In the genomic region with DNA sequence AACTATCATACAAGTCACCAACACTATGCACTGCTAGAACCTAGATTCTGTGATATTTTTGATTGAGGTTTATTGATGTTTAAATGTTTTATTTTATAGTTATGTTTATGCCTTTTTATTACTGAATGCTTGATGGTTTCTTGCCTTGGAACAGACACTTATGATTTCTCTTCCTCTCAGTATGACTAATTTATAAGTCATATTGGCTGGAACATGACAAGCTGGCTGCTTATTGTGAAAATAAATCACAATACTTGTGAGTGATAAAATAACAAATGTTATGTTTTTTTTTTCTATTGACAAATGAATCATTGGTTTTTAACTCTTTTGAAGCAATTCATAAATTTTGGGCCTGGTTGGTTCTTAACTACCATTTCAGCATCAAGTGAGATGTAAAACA, we compare ENCODE assay signal across 16 cellular contexts.
DNase-seq lines count a peak whose midpoint lies in the region; ATAC-seq and TF ChIP-seq lines count a peak whose summit lies in the region.
"Had no signal": no experiment of that assay in that cellular context is flagged by ENCODE, and none has a peak within 500 bp of the region (broad histone marks: within the 10 kb centered on the region; RNA-seq: fewer than 3 reads in every experiment).

No MANE protein-coding gene starts in this region.

- no peaks in the 10 kb centered on the region for H3K36me3 ChIP-seq in IMR-90 (ENCODE audit: control insufficient read depth, insufficient read depth, low read length)
- no peaks in the 10 kb centered on the region for H3K36me3 ChIP-seq in skeletal muscle satellite cell (ENCODE audit: insufficient read depth, low read length)
- H3K36me3 ChIP-seq: BLaER1, HAP-1 had no signal

- H4K8ac ChIP-seq in IMR-90 (ENCODE audit: low read depth in 2 of 2, low read length in 2 of 2) = no peak overlapping the region

- no peak overlapping the region for H4K5ac ChIP-seq in IMR-90 (ENCODE audit: low read depth, low read length)

- TF ChIP-seq RAD21 in IMR-90 (IDR thresholded peaks at IDR 0.05; ENCODE audit: low read length) = no peak

- H3K4me3 ChIP-seq in IMR-90 (ENCODE audit: insufficient read depth, low read depth, low read length) (no peak overlapping the region), choroid plexus epithelial cell (ENCODE audit: low read depth, low read length) (no peak overlapping the region), skeletal muscle satellite cell (ENCODE audit: low read length) (no peak overlapping the region)
- H3K4me3 ChIP-seq: BLaER1, HAP-1 had no signal

- ATAC-seq in IMR-90 (ENCODE audit: low read depth) (no peak), GM19351 (IDR thresholded peaks at IDR 0.05; ENCODE audit: unreplicated experiment) (no peak)
- ATAC-seq: HepG2 had no signal

- no peaks in the 10 kb centered on the region for H3K27me3 ChIP-seq in IMR-90 (ENCODE audit: control insufficient read depth, insufficient read depth, low read length)
- H3K27me3 ChIP-seq in skeletal muscle satellite cell (ENCODE audit: control insufficient read depth, insufficient read depth, low read length) = no peaks in the 10 kb centered on the region
- H3K27me3 ChIP-seq: BLaER1 had no signal

- DNase-seq in IMR-90 (peak; percentile 6), RKO (ENCODE audit: low spot score) (peak; percentile 14), choroid plexus epithelial cell (ENCODE audit: low read depth) (peak; percentile 27), osteocyte (ENCODE audit: extremely low spot score, unreplicated experiment) (no peak)
- DNase-seq in activated CD8-positive, alpha-beta memory T cell treated with anti-CD3 and anti-CD28 coated beads, Interleukin-2, amount 50 U/mL, for 4 hours = no peak
- DNase-seq: 8988T; AML-193; Caco-2; CD8-positive, alpha-beta memory T cell; DND-41; GDM1 had no signal

- H3K36me3 Mint-ChIP-seq in osteocyte (ENCODE audit: unreplicated experiment) = no peaks in the 10 kb centered on the region
- H3K36me3 Mint-ChIP-seq: CD8-positive, alpha-beta memory T cell had no signal

- TF ChIP-seq POLR2A in IMR-90 (IDR thresholded peaks at IDR 0.05; ENCODE audit: low read depth, low read length) = no peak

- intact Hi-C loops in IMR-90 (cut with micrococcal nuclease) = no loop called here

- H2BK20ac ChIP-seq in IMR-90 (ENCODE audit: low read depth, low read length) = no peak overlapping the region

- no peak overlapping the region for H3K23ac ChIP-seq in IMR-90 (ENCODE audit: low read depth, low read length)

- H2AK5ac ChIP-seq in IMR-90 (ENCODE audit: low read depth, low read length) = no peak overlapping the region

- H3K9me3 ChIP-seq in IMR-90 (ENCODE audit: control insufficient read depth, insufficient read depth, low read length) (no peaks in the 10 kb centered on the region), skeletal muscle satellite cell (replicated peaks; ENCODE audit: low read length) (no peaks in the 10 kb centered on the region)
- H3K9me3 ChIP-seq: BLaER1, Caco-2, HAP-1 had no signal

- H3K4me1 Mint-ChIP-seq in osteocyte (ENCODE audit: unreplicated experiment) = no peaks in the 10 kb centered on the region
- H3K4me1 Mint-ChIP-seq: CD8-positive, alpha-beta memory T cell had no signal

- no TSS peak for BruUV-seq in IMR-90 (replicated peaks; lab: Mats Ljungman, UMichigan)

- no peak overlapping the region for H3K27ac ChIP-seq in IMR-90 (ENCODE audit: insufficient read depth, low read length)
- H3K27ac ChIP-seq: BLaER1 had no signal

- dilution Hi-C loops in IMR-90 (cut with HindIII; ENCODE audit: low sequenced_read_pairs, unreplicated experiment) = no loop called here

- CTCF ChIA-PET in IMR-90 (lab: Yijun Ruan, JAX) = interaction anchor here (0.5 kb wide), 1 partner anchor 201 kb away, joined by 3 read pairs; no protein-coding TSS in a partner anchor

- in situ Hi-C loops in IMR-90 (cut with MboI; ENCODE audit: low sequenced_read_pairs) = no loop called here

- H3K4me1 ChIP-seq in IMR-90 (ENCODE audit: control insufficient read depth, insufficient read depth, low read length) (no peaks in the 10 kb centered on the region), skeletal muscle satellite cell (ENCODE audit: control insufficient read depth, insufficient read depth, low read length) (peaks cover 13% of the 10 kb centered on the region)
- H3K4me1 ChIP-seq: BLaER1, HAP-1 had no signal

- no peaks in the 10 kb centered on the region for H3K27me3 Mint-ChIP-seq in osteocyte (ENCODE audit: unreplicated experiment)
- H3K27me3 Mint-ChIP-seq: CD8-positive, alpha-beta memory T cell had no signal

- H3K9ac ChIP-seq in IMR-90 (ENCODE audit: low read depth, low read length) (no peak overlapping the region), skeletal muscle satellite cell (ENCODE audit: low read depth, low read length) (no peak overlapping the region)
- H3K9ac ChIP-seq: BLaER1 had no signal

- TF ChIP-seq CTCF in IMR-90 (conservative IDR thresholded peaks at IDR 0.05; ENCODE audit: low read depth, low read length) = no peak
- TF ChIP-seq CTCF in choroid plexus epithelial cell (conservative IDR thresholded peaks at IDR 0.05; ENCODE audit: low read depth, low read length) = no peak
- TF ChIP-seq CTCF in osteocyte (IDR thresholded peaks at IDR 0.05) = no peak

- peaks cover 32% of the 10 kb centered on the region for H3K9me3 Mint-ChIP-seq in osteocyte (ENCODE audit: unreplicated experiment)

- no peak overlapping the region for H2BK5ac ChIP-seq in IMR-90 (ENCODE audit: low read depth, low read length, poor library complexity, severe bottlenecking)

- no peak overlapping the region for H3K14ac ChIP-seq in IMR-90 (replicated peaks; ENCODE audit: low read depth, low read length)

- H3K56ac ChIP-seq in IMR-90 (ENCODE audit: extremely low read depth, insufficient read depth, low read length) = no peak overlapping the region

- no peak overlapping the region for H3K18ac ChIP-seq in IMR-90 (ENCODE audit: low read depth, low read length)

- no peak overlapping the region for H2BK120ac ChIP-seq in IMR-90 (ENCODE audit: low read depth, low read length)

- H4K91ac ChIP-seq in IMR-90 (ENCODE audit: insufficient read depth, low read depth, low read length) = no peak overlapping the region

- no peak overlapping the region for H3K4me3 Mint-ChIP-seq in osteocyte (ENCODE audit: unreplicated experiment)
- H3K4me3 Mint-ChIP-seq: CD8-positive, alpha-beta memory T cell had no signal

- H3K27ac Mint-ChIP-seq in osteocyte (ENCODE audit: unreplicated experiment) = no peak overlapping the region
- H3K27ac Mint-ChIP-seq: CD8-positive, alpha-beta memory T cell had no signal

- no peak overlapping the region for H3K4me2 ChIP-seq in IMR-90 (ENCODE audit: low read depth, low read length)
- H3K4me2 ChIP-seq in skeletal muscle satellite cell (ENCODE audit: low read length) = peak overlapping the region; percentile 33
- H3K4me2 ChIP-seq: BLaER1 had no signal

- H3K9me1 ChIP-seq in IMR-90 (ENCODE audit: insufficient read depth, low read length) = no peaks in the 10 kb centered on the region

- H2AFZ ChIP-seq in IMR-90 (replicated peaks; ENCODE audit: low read length, poor library complexity) = no peak overlapping the region

- no peak overlapping the region for H2AK9ac ChIP-seq in IMR-90 (replicated peaks; ENCODE audit: low read depth, low read length, poor library complexity)

- POLR2A ChIA-PET in IMR-90 (lab: Charles Lee; ENCODE audit: unreplicated experiment) = no interaction called here

- H3K4ac ChIP-seq in IMR-90 (ENCODE audit: low read depth, low read length) = no peak overlapping the region

- no peaks in the 10 kb centered on the region for H3K79me1 ChIP-seq in IMR-90 (ENCODE audit: low read depth in 1 of 2, low read length in 2 of 2)

- H2BK15ac ChIP-seq in IMR-90 (ENCODE audit: low read depth, low read length) = no peak overlapping the region

- no peaks in the 10 kb centered on the region for H4K20me1 ChIP-seq in IMR-90 (ENCODE audit: insufficient read depth, low read length)
- H4K20me1 ChIP-seq: BLaER1 had no signal

TF ChIP-seq in IMR-90, 13 proteins besides CTCF, POLR2A, EP300 and RAD21:
- TF ChIP-seq MXI1 (IDR thresholded peaks at IDR 0.05; ENCODE audit: borderline replicate concordance, low read depth, low read length) (no peak), CEBPB (IDR thresholded peaks at IDR 0.05; ENCODE audit: low read depth, low read length) (no peak), RFX5 (IDR thresholded peaks at IDR 0.05; ENCODE audit: low read depth, low read length) (no peak), SMC3 (IDR thresholded peaks at IDR 0.05; ENCODE audit: low read depth, low read length) (no peak), NFE2L2 (IDR thresholded peaks at IDR 0.05; ENCODE audit: low read depth, low read length) (no peak), CHD1 (IDR thresholded peaks at IDR 0.05; ENCODE audit: low read depth, low read length) (no peak), FOS (IDR thresholded peaks at IDR 0.05; ENCODE audit: low read depth, low read length) (no peak), RCOR1 (IDR thresholded peaks at IDR 0.05; ENCODE audit: insufficient replicate concordance, low read length) (no peak), ELK1 (IDR thresholded peaks at IDR 0.05; ENCODE audit: borderline replicate concordance, low read depth, low read length) (no peak), MAFK (IDR thresholded peaks at IDR 0.05; ENCODE audit: low read depth, low read length) (no peak), BHLHE40 (IDR thresholded peaks at IDR 0.05; ENCODE audit: low read depth, low read length) (no peak), MAZ (IDR thresholded peaks at IDR 0.05; ENCODE audit: borderline replicate concordance, low read depth, low read length) (no peak)
- TF ChIP-seq, protein P1, sequence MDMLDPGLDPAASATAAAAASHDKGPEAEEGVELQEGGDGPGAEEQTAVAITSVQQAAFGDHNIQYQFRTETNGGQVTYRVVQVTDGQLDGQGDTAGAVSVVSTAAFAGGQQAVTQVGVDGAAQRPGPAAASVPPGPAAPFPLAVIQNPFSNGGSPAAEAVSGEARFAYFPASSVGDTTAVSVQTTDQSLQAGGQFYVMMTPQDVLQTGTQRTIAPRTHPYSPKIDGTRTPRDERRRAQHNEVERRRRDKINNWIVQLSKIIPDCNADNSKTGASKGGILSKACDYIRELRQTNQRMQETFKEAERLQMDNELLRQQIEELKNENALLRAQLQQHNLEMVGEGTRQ (IDR thresholded peaks at IDR 0.05; ENCODE audit: low read depth, low read length) = no peak

Comparison
In these comparisons a context has a peak if more than half of its experiments do, and no peak if none do; other contexts are left out.
1. DNase-seq: peak in IMR-90 (single experiment), RKO (single experiment) and choroid plexus epithelial cell (single experiment); none in activated CD8-positive, alpha-beta memory T cell treated with anti-CD3 and anti-CD28 coated beads, Interleukin-2, amount 50 U/mL, for 4 hours (single experiment) and osteocyte (single experiment).